Comparison of ENCODE assay signal across 20 cellular contexts in genomic region chr20:56516631-56517030, GRCh38. TPM values are rescaled to one million over a fixed set of nuclear protein-coding genes. Genes with fewer than 3 reads are reported as not detected.
"Had no signal": no experiment of that assay in that cellular context is flagged by ENCODE, and none has a peak within 500 bp of the region (broad histone marks: within the 10 kb centered on the region; RNA-seq: fewer than 3 reads in every experiment).

No MANE protein-coding gene starts in this region.

- H3K4me1 Mint-ChIP-seq: activated naive CD8-positive, alpha-beta T cell treated with anti-CD3 and anti-CD28 coated beads, Interleukin-2, amount 10 ng/mL, durations not matched to agents 7 days and 5 days; stimulated activated naive B cell treated with anti-CD40 and anti-IgM and Interleukin-4, amounts not matched to agents 10 μg/mL and 1 μg/mL and 100 μg/mL, for 72 hours; WTC11 had no signal

- H3K4me1 ChIP-seq: suprapubic skin, upper lobe of left lung had no signal

- H3K27me3 Mint-ChIP-seq: activated CD8-positive, alpha-beta T cell treated with anti-CD3 and anti-CD28 coated beads for 36 hours; activated naive CD8-positive, alpha-beta T cell treated with anti-CD3 and anti-CD28 coated beads, Interleukin-2, amount 10 ng/mL, durations not matched to agents 7 days and 5 days; dendritic cell treated with granulocyte-macrophage colony-stimulating factor and Interleukin-4, amounts not matched to agents 40 ng/mL and 50 ng/mL, for 4 days; stimulated activated naive B cell treated with anti-CD40 and anti-IgM and Interleukin-4, amounts not matched to agents 10 μg/mL and 1 μg/mL and 100 μg/mL, for 72 hours had no signal

- H3K4me3 ChIP-seq: suprapubic skin, upper lobe of left lung had no signal

- H3K27me3 ChIP-seq: brain microvascular endothelial cell, suprapubic skin, upper lobe of left lung had no signal

- H3K27ac Mint-ChIP-seq: activated CD8-positive, alpha-beta T cell treated with anti-CD3 and anti-CD28 coated beads for 36 hours; activated naive CD8-positive, alpha-beta T cell treated with anti-CD3 and anti-CD28 coated beads, Interleukin-2, amount 10 ng/mL, durations not matched to agents 7 days and 5 days; activated T-helper 1 cell treated with anti-CD3 and anti-CD28 coated beads, Interleukin-12 subunit alpha, Interleukin-12 subunit beta, Interleukin-2, Interleukin-4 antibody, amounts not matched to agents 30 ng/mL and 10 ng/mL and 1 ng/mL, durations not matched to agents 14 hours and 24 hours and 36 hours; dendritic cell treated with granulocyte-macrophage colony-stimulating factor and Interleukin-4, amounts not matched to agents 40 ng/mL and 50 ng/mL, for 4 days; stimulated activated naive B cell treated with anti-CD40 and anti-IgM and Interleukin-4, amounts not matched to agents 10 μg/mL and 1 μg/mL and 100 μg/mL, for 72 hours; WTC11 had no signal

- ATAC-seq: activated CD8-positive, alpha-beta T cell treated with anti-CD3 and anti-CD28 coated beads for 36 hours; stimulated activated naive B cell treated with anti-CD40 and anti-IgM and Interleukin-4, amounts not matched to agents 10 μg/mL and 1 μg/mL and 100 μg/mL, for 72 hours; WTC11 had no signal

- H3K4me3 Mint-ChIP-seq: activated CD8-positive, alpha-beta T cell treated with anti-CD3 and anti-CD28 coated beads for 36 hours; activated naive CD8-positive, alpha-beta T cell treated with anti-CD3 and anti-CD28 coated beads, Interleukin-2, amount 10 ng/mL, durations not matched to agents 7 days and 5 days; activated T-helper 1 cell treated with anti-CD3 and anti-CD28 coated beads, Interleukin-12 subunit alpha, Interleukin-12 subunit beta, Interleukin-2, Interleukin-4 antibody, amounts not matched to agents 30 ng/mL and 10 ng/mL and 1 ng/mL, durations not matched to agents 14 hours and 24 hours and 36 hours; dendritic cell treated with granulocyte-macrophage colony-stimulating factor and Interleukin-4, amounts not matched to agents 40 ng/mL and 50 ng/mL, for 4 days; stimulated activated naive B cell treated with anti-CD40 and anti-IgM and Interleukin-4, amounts not matched to agents 10 μg/mL and 1 μg/mL and 100 μg/mL, for 72 hours; WTC11 had no signal

- DNase-seq: activated CD4-positive, alpha-beta T cell treated with anti-CD3 and anti-CD28 coated beads for 48 hours; activated CD8-positive, alpha-beta memory T cell treated with anti-CD3 and anti-CD28 coated beads, Interleukin-2, amount 50 U/mL, for 4 hours; activated CD8-positive, alpha-beta T cell treated with anti-CD3 and anti-CD28 coated beads for 36 hours; activated naive CD8-positive, alpha-beta T cell treated with anti-CD3 and anti-CD28 coated beads, Interleukin-2, amount 10 ng/mL, durations not matched to agents 7 days and 5 days; brain microvascular endothelial cell; left ventricle myocardium superior; mesendoderm; stimulated activated CD4-positive, alpha-beta T cell treated with anti-CD3 and anti-CD28 coated beads, Interleukin-12 subunit alpha, Interleukin-12 subunit beta, amount 100 ng/mL, for 4 hours; stimulated activated CD4-positive, alpha-beta T cell treated with anti-CD3 and anti-CD28 coated beads, Interleukin-2, amount 100 ng/mL, for 48 hours; stimulated activated naive B cell treated with anti-CD40 and anti-IgM and Interleukin-4, amounts not matched to agents 10 μg/mL and 1 μg/mL and 100 μg/mL, for 72 hours; upper lobe of left lung had no signal

- H3K27ac ChIP-seq: brain microvascular endothelial cell, epithelial cell of prostate, suprapubic skin, upper lobe of left lung had no signal

RNA-seq across cellular contexts. Expression of gene FAM209A, which starts 7.9 kb away (rescaled TPM):
- total RNA-seq: kidney epithelial cell, left ventricle myocardium superior, pulmonary artery endothelial cell had no signal
- polyA plus RNA-seq: neural cell had no signal

RNA-seq across cellular contexts. Expression of gene FAM209B, which starts 16.4 kb away (rescaled TPM):
- total RNA-seq: kidney epithelial cell, left ventricle myocardium superior, osteocyte, pulmonary artery endothelial cell had no signal
